Comparison of ENCODE assay signal across 8 cellular contexts in the genomic region with DNA sequence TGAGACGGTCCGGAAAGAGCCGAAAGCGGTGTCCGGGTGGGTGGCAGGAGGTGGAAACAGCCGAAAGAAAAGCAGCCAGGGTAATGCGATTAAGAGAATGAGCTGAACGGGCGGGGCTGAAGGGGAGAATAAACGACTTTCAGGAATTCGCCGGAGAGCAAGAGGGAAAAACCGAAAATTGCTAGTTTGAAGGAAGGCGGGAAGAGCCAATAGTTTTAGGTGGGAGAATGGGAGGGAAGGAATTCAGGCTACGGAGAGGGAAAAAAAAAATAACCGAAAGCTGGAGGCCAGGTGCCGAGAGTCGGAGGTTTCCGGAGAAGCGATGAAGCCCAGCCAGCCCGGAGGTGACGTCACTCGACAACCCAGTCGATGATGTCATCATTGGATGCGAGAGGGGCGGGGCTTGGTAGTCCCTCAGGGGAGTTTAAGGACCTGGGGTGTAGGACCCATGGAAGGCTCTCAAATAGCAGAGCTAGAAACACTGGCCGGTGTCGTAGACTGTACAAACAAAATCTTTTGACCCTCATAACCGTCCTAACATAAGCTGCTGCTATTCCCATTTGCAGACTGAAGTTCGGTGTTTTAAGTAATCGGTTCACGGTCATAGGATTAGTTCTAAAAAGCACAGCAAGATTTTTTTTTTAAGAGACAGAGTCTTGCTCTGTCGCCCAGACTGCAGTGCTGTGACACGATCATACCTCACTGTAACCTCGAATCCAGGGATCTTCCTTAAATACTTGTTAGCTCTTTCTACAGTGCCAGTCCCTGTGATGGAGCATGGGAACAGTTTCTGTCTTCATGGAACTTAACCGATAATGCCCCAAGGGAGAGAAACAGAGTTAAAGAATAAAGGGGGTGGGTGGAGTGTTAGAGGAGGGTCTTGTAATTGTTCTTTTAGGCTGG. TPM values are rescaled to one million over a fixed set of nuclear protein-coding genes. Genes with fewer than 3 reads are reported as not detected.
DNase-seq lines count a peak whose midpoint lies in the region; TF ChIP-seq lines count a peak whose summit lies in the region.

ZC3H4 (minus strand) TSS at position 331 of the 903 bp plus-strand sequence. CDS start 1,192 bp downstream, outside the sequence.

- H3K27me3 ChIP-seq in KMS-11 (ENCODE audit: insufficient read depth, low read depth) (no peaks in the 10 kb centered on the region), mononuclear cell (ENCODE audit: insufficient read depth, low read length) (no peaks in the 10 kb centered on the region)

- H3K4me1 ChIP-seq in KMS-11 (ENCODE audit: low read depth, poor library complexity, severe bottlenecking) (peaks cover 24% of the 10 kb centered on the region), mononuclear cell (ENCODE audit: insufficient read depth, low read length) (peaks cover 27% of the 10 kb centered on the region)

- no peaks in the 10 kb centered on the region for H3K36me3 ChIP-seq in KMS-11 (ENCODE audit: insufficient read depth)

- peaks cover 30% of the 10 kb centered on the region for H3K79me2 ChIP-seq in KMS-11 (ENCODE audit: insufficient read depth, low read depth)

- DNase-seq in AG10803 (ENCODE audit: low read depth) (peak; percentile 89), epithelial cell of prostate (ENCODE audit: low read depth, low spot score) (no peak)
- peak; percentile 96 for DNase-seq in activated T-cell treated with anti-CD3 and anti-CD28 coated beads, Interleukin-2, amount 50 U/mL, for 1 hour
- DNase-seq in stimulated activated CD8-positive, alpha-beta memory T cell treated with anti-CD3 and anti-CD28 coated beads, Interleukin-4, amount 100 ng/mL, for 1 hour (ENCODE audit: low read depth in 2 of 2, low spot score in 1 of 2) = peak; percentile 94 to 95

- H3K4me3 ChIP-seq in AG10803 (ENCODE audit: low read length) (peak within 1 kb of the TSS; percentile 94), KMS-11 (IDR thresholded peaks at IDR 0.05; ENCODE audit: insufficient read depth, low read depth, low read length) (peak within 1 kb of the TSS; percentile 30), mononuclear cell (ENCODE audit: low read length) (peak within 1 kb of the TSS; percentile 98)

- no peaks in the 10 kb centered on the region for H3K9me3 ChIP-seq in mononuclear cell (ENCODE audit: low read depth, low read length)

- no peak for TF ChIP-seq CTCF in AG10803 (conservative IDR thresholded peaks at IDR 0.05; ENCODE audit: low read length)
- TF ChIP-seq CTCF in KMS-11 (conservative IDR thresholded peaks at IDR 0.05; ENCODE audit: low read depth, low read length) = no peak

- peak within 1 kb of the TSS; percentile 100 for H3K9ac ChIP-seq in KMS-11

- peak within 1 kb of the TSS; percentile 89 for H3K4me2 ChIP-seq in KMS-11

- H3K27ac ChIP-seq in KMS-11 (peak within 1 kb of the TSS; percentile 100), epithelial cell of prostate (peak within 1 kb of the TSS; percentile 99)

- no peaks in the 10 kb centered on the region for H4K20me1 ChIP-seq in KMS-11 (ENCODE audit: insufficient read depth)

- peak; percentile 21 for TF ChIP-seq POLR2A in GM19193 (IDR thresholded peaks at IDR 0.05; ENCODE audit: extremely low read depth, insufficient read depth, insufficient read length)

- H2AFZ ChIP-seq in KMS-11 (ENCODE audit: low read depth) = peak within 1 kb of the TSS; percentile 44

TF ChIP-seq in PFSK-1, 5 proteins besides CTCF, POLR2A, EP300 and RAD21:
- TF ChIP-seq POLR2AphosphoS5 (IDR thresholded peaks at IDR 0.05; ENCODE audit: low read depth, low read length) (peak; percentile 74), SIN3A (IDR thresholded peaks at IDR 0.05; ENCODE audit: borderline replicate concordance, insufficient read depth, low read length) (peak; percentile 81; the same call in 1 of the 2 replicates), FOXP2 (optimal IDR thresholded peaks at IDR 0.05; ENCODE audit: borderline replicate concordance, extremely low read depth, extremely low read length, insufficient read depth) (no peak), TAF1 (IDR thresholded peaks at IDR 0.05; ENCODE audit: borderline replicate concordance, insufficient read depth, low read length) (peak; percentile 85; the same call in 1 of the 2 replicates)
- TF ChIP-seq, protein P1, sequence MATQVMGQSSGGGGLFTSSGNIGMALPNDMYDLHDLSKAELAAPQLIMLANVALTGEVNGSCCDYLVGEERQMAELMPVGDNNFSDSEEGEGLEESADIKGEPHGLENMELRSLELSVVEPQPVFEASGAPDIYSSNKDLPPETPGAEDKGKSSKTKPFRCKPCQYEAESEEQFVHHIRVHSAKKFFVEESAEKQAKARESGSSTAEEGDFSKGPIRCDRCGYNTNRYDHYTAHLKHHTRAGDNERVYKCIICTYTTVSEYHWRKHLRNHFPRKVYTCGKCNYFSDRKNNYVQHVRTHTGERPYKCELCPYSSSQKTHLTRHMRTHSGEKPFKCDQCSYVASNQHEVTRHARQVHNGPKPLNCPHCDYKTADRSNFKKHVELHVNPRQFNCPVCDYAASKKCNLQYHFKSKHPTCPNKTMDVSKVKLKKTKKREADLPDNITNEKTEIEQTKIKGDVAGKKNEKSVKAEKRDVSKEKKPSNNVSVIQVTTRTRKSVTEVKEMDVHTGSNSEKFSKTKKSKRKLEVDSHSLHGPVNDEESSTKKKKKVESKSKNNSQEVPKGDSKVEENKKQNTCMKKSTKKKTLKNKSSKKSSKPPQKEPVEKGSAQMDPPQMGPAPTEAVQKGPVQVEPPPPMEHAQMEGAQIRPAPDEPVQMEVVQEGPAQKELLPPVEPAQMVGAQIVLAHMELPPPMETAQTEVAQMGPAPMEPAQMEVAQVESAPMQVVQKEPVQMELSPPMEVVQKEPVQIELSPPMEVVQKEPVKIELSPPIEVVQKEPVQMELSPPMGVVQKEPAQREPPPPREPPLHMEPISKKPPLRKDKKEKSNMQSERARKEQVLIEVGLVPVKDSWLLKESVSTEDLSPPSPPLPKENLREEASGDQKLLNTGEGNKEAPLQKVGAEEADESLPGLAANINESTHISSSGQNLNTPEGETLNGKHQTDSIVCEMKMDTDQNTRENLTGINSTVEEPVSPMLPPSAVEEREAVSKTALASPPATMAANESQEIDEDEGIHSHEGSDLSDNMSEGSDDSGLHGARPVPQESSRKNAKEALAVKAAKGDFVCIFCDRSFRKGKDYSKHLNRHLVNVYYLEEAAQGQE (IDR thresholded peaks at IDR 0.05; ENCODE audit: insufficient read depth in 1 of 2, low read depth in 2 of 2, low read length in 2 of 2) = 0 out of 4 replicates have a peak, but pooled peaks of 1 of the 2 experiments have one; percentile 30

RNA-seq across cellular contexts. Expression of gene ZC3H4, which starts in this region (rescaled TPM):
- polyA plus RNA-seq in PFSK-1 (2012; ENCODE audit: insufficient read length, low read depth) = 8.6 TPM
- 10.4 TPM for total RNA-seq in mononuclear cell

Comparison
In these comparisons a context has a peak if more than half of its experiments do, and no peak if none do; other contexts are left out.
1. H3K4me3 ChIP-seq: peak in every context shown above with its lines; median percentile 98 in mononuclear cell; 94 in AG10803; 30 in KMS-11.